23 cellular contexts compared by ENCODE assay signal in genomic region chr10:394061-394438, GRCh38.
A peak's percentile ranks its signal among the peaks of the same experiment; 100 is the strongest.
DNase-seq lines count a peak whose midpoint lies in the region; TF ChIP-seq lines count a peak whose summit lies in the region.
"Had no signal": no experiment of that assay in that cellular context is flagged by ENCODE, and none has a peak within 500 bp of the region (broad histone marks: within the 10 kb centered on the region; RNA-seq: fewer than 3 reads in every experiment).

No MANE protein-coding gene starts in this region.

- peaks cover 0 to 8% (median 6%) of the 10 kb centered on the region in 3 experiments; a peak in 5 of 7 replicates for H3K36me3 Mint-ChIP-seq in H9 (ENCODE audit: insufficient read depth in 1 of 3, low read depth in 3 of 3)
- H3K36me3 Mint-ChIP-seq in activated CD4-positive, alpha-beta T cell treated with anti-CD3 and anti-CD28 coated beads, Interleukin-2, amount 10 ng/mL, durations not matched to agents 7 days and 5 days (ENCODE audit: low read depth) = no peaks in the 10 kb centered on the region
- H3K36me3 Mint-ChIP-seq: activated naive CD4-positive, alpha-beta T cell treated with anti-CD3 and anti-CD28 coated beads, Interleukin-2, amount 50 U/mL, for 72 hours had no signal

- H3K4me3 Mint-ChIP-seq in H9 = no peak overlapping the region
- H3K4me3 Mint-ChIP-seq in activated CD4-positive, alpha-beta T cell treated with anti-CD3 and anti-CD28 coated beads, Interleukin-2, amount 10 ng/mL, durations not matched to agents 7 days and 5 days = no peak overlapping the region
- H3K4me3 Mint-ChIP-seq: activated CD8-positive, alpha-beta T cell treated with anti-CD3 and anti-CD28 coated beads, Interleukin-2, amount 10 ng/mL, durations not matched to agents 7 days and 5 days; activated T-cell treated with anti-CD3 and anti-CD28 coated beads, Interleukin-2, amount 50 U/mL, for 24 hours; mesothelial cell of epicardium had no signal

- DNase-seq in H9 = no peak
- DNase-seq in caudate nucleus (lab: John Stamatoyannopoulos, UW) = peak in 6 of 61 donors; percentile 63 to 73 (median 66)
- no peak for DNase-seq in mesendoderm
- no peak for DNase-seq in germinal center (ENCODE audit: low spot score)
- DNase-seq in NCI-H774 (lab: John Stamatoyannopoulos, UW) = no peak
- DNase-seq in activated CD4-positive, alpha-beta T cell treated with anti-CD3 and anti-CD28 coated beads, Interleukin-2, amount 10 ng/mL, durations not matched to agents 7 days and 5 days = no peak
- DNase-seq in SHP77 (lab: John Stamatoyannopoulos, UW) = no peak
- DNase-seq: ACHN; activated CD8-positive, alpha-beta T cell treated with anti-CD3 and anti-CD28 coated beads, Interleukin-2, amount 10 ng/mL, durations not matched to agents 7 days and 5 days; brain microvascular endothelial cell; foreskin keratinocyte; H7; left cardiac atrium; NCI-H1436; NCI-H526 treated with DMSO at 0.1 percent for 48 hours; SIG-M5; stimulated activated naive CD4-positive, alpha-beta T cell treated with Interleukin-2 at 50 U/mL for 16 hours; uterus had no signal

- H3T11ph ChIP-seq in H9 (ENCODE audit: low read length) = no peak overlapping the region

- H4K8ac ChIP-seq in H9 (replicated peaks; ENCODE audit: insufficient read length, low read depth, low read length) = no peak overlapping the region
- H4K8ac ChIP-seq in mesendoderm (ENCODE audit: low read depth, low read length) = no peak overlapping the region

- H2BK15ac ChIP-seq in H9 (ENCODE audit: low read depth, low read length) = no peak overlapping the region
- no peak overlapping the region for H2BK15ac ChIP-seq in mesendoderm (replicated peaks; ENCODE audit: low read depth)

- no peak overlapping the region for H4K91ac ChIP-seq in H9 (ENCODE audit: insufficient read length, low read depth, low read length)

- H3K79me2 ChIP-seq in H9 (ENCODE audit: insufficient read depth, low read length) (no peaks in the 10 kb centered on the region), mesendoderm (ENCODE audit: control insufficient read depth, insufficient read depth, low read length) (no peaks in the 10 kb centered on the region)

- no peak overlapping the region for H2AFZ ChIP-seq in H9 (ENCODE audit: low read length)

- H3K14ac ChIP-seq in H9 (ENCODE audit: insufficient read depth, low read length) = no peak overlapping the region

- no peaks in the 10 kb centered on the region for H3K9me3 Mint-ChIP-seq in H9
- H3K9me3 Mint-ChIP-seq in activated CD4-positive, alpha-beta T cell treated with anti-CD3 and anti-CD28 coated beads, Interleukin-2, amount 10 ng/mL, durations not matched to agents 7 days and 5 days = no peaks in the 10 kb centered on the region
- H3K9me3 Mint-ChIP-seq: activated naive CD4-positive, alpha-beta T cell treated with anti-CD3 and anti-CD28 coated beads, Interleukin-2, amount 50 U/mL, for 72 hours; activated T-cell treated with anti-CD3 and anti-CD28 coated beads, Interleukin-2, amount 50 U/mL, for 24 hours; mesothelial cell of epicardium had no signal

- H3K9ac ChIP-seq in H9 (ENCODE audit: extremely low read depth, insufficient read length, low read length) (no peak overlapping the region), mesendoderm (ENCODE audit: low read length) (no peak overlapping the region)

- no peak overlapping the region for H3K4ac ChIP-seq in H9 (ENCODE audit: low read depth, low read length)
- H3K4ac ChIP-seq in mesendoderm (ENCODE audit: low read depth, low read length) = no peak overlapping the region

- H3K56ac ChIP-seq in H9 (ENCODE audit: insufficient read length, low read depth, low read length) = no peak overlapping the region
- H3K56ac ChIP-seq in mesendoderm (ENCODE audit: low read length) = peak overlapping the region; percentile 91

- H4K5ac ChIP-seq in H9 (ENCODE audit: insufficient read length, low read depth, low read length) (no peak overlapping the region), mesendoderm (ENCODE audit: low read length) (no peak overlapping the region)

- H3K18ac ChIP-seq in H9 (ENCODE audit: insufficient read length, low read depth, low read length) = no peak overlapping the region
- H3K18ac ChIP-seq in mesendoderm (ENCODE audit: low read length) = no peak overlapping the region

- H3K27me3 ChIP-seq in H9 (ENCODE audit: insufficient read depth, low read length) (no peaks in the 10 kb centered on the region), mesendoderm (ENCODE audit: insufficient read depth, low read length, poor library complexity) (no peaks in the 10 kb centered on the region)
- H3K27me3 ChIP-seq: brain microvascular endothelial cell, foreskin keratinocyte, uterus had no signal

- H3K27me3 Mint-ChIP-seq in H9 (ENCODE audit: low read depth) = no peaks in the 10 kb centered on the region
- H3K27me3 Mint-ChIP-seq in activated CD4-positive, alpha-beta T cell treated with anti-CD3 and anti-CD28 coated beads, Interleukin-2, amount 10 ng/mL, durations not matched to agents 7 days and 5 days = no peaks in the 10 kb centered on the region
- H3K27me3 Mint-ChIP-seq: activated T-cell treated with anti-CD3 and anti-CD28 coated beads, Interleukin-2, amount 50 U/mL, for 24 hours had no signal

- H3K36me3 ChIP-seq in mesendoderm (ENCODE audit: control insufficient read depth, insufficient read depth, low read length) = no peaks in the 10 kb centered on the region
- H3K36me3 ChIP-seq: uterus had no signal

- H3K4me2 ChIP-seq in H9 (ENCODE audit: insufficient read depth, insufficient read length, low read length) = no peak overlapping the region
- no peak overlapping the region for H3K4me2 ChIP-seq in mesendoderm (ENCODE audit: low read length)

- no peak overlapping the region for H3K4me3 ChIP-seq in mesendoderm (ENCODE audit: low read length)
- H3K4me3 ChIP-seq in skin epidermis = no peak overlapping the region
- H3K4me3 ChIP-seq: uterus had no signal

- H3K27ac ChIP-seq in H9 (ENCODE audit: insufficient read length, low read depth, low read length) (no peak overlapping the region), caudate nucleus (ENCODE audit: low read depth, low read length) (peak overlapping the region; percentile 76), mesendoderm (ENCODE audit: low read depth, low read length) (no peak overlapping the region), skin epidermis (peak overlapping the region in 11 of 21 experiments; percentile 21 to 74 (median 51))
- H3K27ac ChIP-seq: brain microvascular endothelial cell, C4-2B, foreskin keratinocyte, uterus had no signal

- H3K23me2 ChIP-seq in H9 (ENCODE audit: insufficient read length, low read depth, low read length, poor library complexity, severe bottlenecking) = no peaks in the 10 kb centered on the region

- TF ChIP-seq CTCF in H9 (conservative IDR thresholded peaks at IDR 0.05) = no peak

- no peak overlapping the region for H2BK5ac ChIP-seq in H9 (ENCODE audit: insufficient read length, low read length)
- peak overlapping the region; percentile 73 for H2BK5ac ChIP-seq in mesendoderm (ENCODE audit: low read length)

- H3K4me1 Mint-ChIP-seq in H9 = peaks cover 13 to 22% of the 10 kb centered on the region in 2 experiments
- H3K4me1 Mint-ChIP-seq in activated CD4-positive, alpha-beta T cell treated with anti-CD3 and anti-CD28 coated beads, Interleukin-2, amount 10 ng/mL, durations not matched to agents 7 days and 5 days = no peaks in the 10 kb centered on the region

- H3K27ac Mint-ChIP-seq in H9 = peak overlapping the region in 2 of 3 experiments; percentile 52 to 58; a peak in 1 of 7 replicates
- no peak overlapping the region for H3K27ac Mint-ChIP-seq in activated CD4-positive, alpha-beta T cell treated with anti-CD3 and anti-CD28 coated beads, Interleukin-2, amount 10 ng/mL, durations not matched to agents 7 days and 5 days
- H3K27ac Mint-ChIP-seq: activated CD8-positive, alpha-beta T cell treated with anti-CD3 and anti-CD28 coated beads, Interleukin-2, amount 10 ng/mL, durations not matched to agents 7 days and 5 days; activated T-cell treated with anti-CD3 and anti-CD28 coated beads, Interleukin-2, amount 50 U/mL, for 24 hours; mesothelial cell of epicardium had no signal

- H2BK120ac ChIP-seq in H9 (ENCODE audit: low read depth, low read length, poor library complexity, severe bottlenecking) (no peak overlapping the region), mesendoderm (ENCODE audit: low read depth, low read length) (no peak overlapping the region)

- H2BK20ac ChIP-seq in H9 (ENCODE audit: low read depth, low read length, poor library complexity, severe bottlenecking) = no peak overlapping the region

- no peaks in the 10 kb centered on the region for H4K20me1 ChIP-seq in H9 (ENCODE audit: control insufficient read depth, insufficient read depth, insufficient read length)

- CTCF ChIA-PET in activated CD4-positive, alpha-beta T cell treated with anti-CD3 and anti-CD28 coated beads, Interleukin-2, amount 10 ng/mL, durations not matched to agents 7 days and 5 days (lab: Charles Lee) = no interaction called here

- POLR2A ChIA-PET in activated CD4-positive, alpha-beta T cell treated with anti-CD3 and anti-CD28 coated beads, Interleukin-2, amount 10 ng/mL, durations not matched to agents 7 days and 5 days (lab: Charles Lee) = no interaction called here

- H3K79me1 ChIP-seq in H9 (ENCODE audit: insufficient read depth, low read depth, low read length, poor library complexity, severe bottlenecking) (no peaks in the 10 kb centered on the region), mesendoderm (ENCODE audit: low read length) (no peaks in the 10 kb centered on the region)

- H3K23ac ChIP-seq in H9 (ENCODE audit: insufficient read length, low read depth, low read length) (no peak overlapping the region), mesendoderm (ENCODE audit: low read length) (no peak overlapping the region)

- no peaks in the 10 kb centered on the region for H3K9me3 ChIP-seq in H9 (ENCODE audit: control insufficient read depth, low read depth, low read length)
- H3K9me3 ChIP-seq: uterus had no signal

- no CpG with 5 or more reads among the region's 11 CpGs for WGBS in H9 (ENCODE audit: extremely low coverage, insufficient read length, low lambda C conversion rate)
- WGBS in mesendoderm (ENCODE audit: extremely low coverage, insufficient coverage, low lambda C conversion rate) = no CpG with 5 or more reads among the region's 11 CpGs

- H3K4me1 ChIP-seq in H9 (ENCODE audit: insufficient read depth, low read length) = 0 out of 2 replicates have a peak, but pooled peaks cover 2% of the 10 kb centered on the region
- peaks cover 25% of the 10 kb centered on the region for H3K4me1 ChIP-seq in mesendoderm (ENCODE audit: control insufficient read depth, low read depth, low read length)
- H3K4me1 ChIP-seq: foreskin keratinocyte, uterus had no signal

- no peak overlapping the region for H2BK12ac ChIP-seq in H9 (ENCODE audit: insufficient read length, low read depth, low read length)

- H2AK5ac ChIP-seq in H9 (ENCODE audit: insufficient read length, low read length) = no peak overlapping the region
- peak overlapping the region; percentile 99 for H2AK5ac ChIP-seq in mesendoderm (ENCODE audit: low read length)

Comparison
In these comparisons a context has a peak if more than half of its experiments do, and no peak if none do; other contexts are left out.
1. H3K27ac ChIP-seq: peak in caudate nucleus (single experiment) and skin epidermis (11 of 21); none in H9 (single experiment) and mesendoderm (single experiment).